In genomic region chr16:23367988-23368387, GRCh38 we compare ENCODE assay signal across 20 cellular contexts.
"Had no signal": no experiment of that assay in that cellular context is flagged by ENCODE, and none has a peak within 500 bp of the region (broad histone marks: within the 10 kb centered on the region; RNA-seq: fewer than 3 reads in every experiment).

No MANE protein-coding gene starts in this region.

- H3K4me1 ChIP-seq: SJCRH30 had no signal

- H3K9me3 ChIP-seq: MG63, SJCRH30 had no signal

- H3K4me3 ChIP-seq: K562, MG63, SJCRH30 had no signal

- H3K36me3 ChIP-seq: MG63, SJCRH30 had no signal

- H3K27me3 ChIP-seq: SJCRH30 had no signal

- DNase-seq: MG63, NCI-H1092 treated with DMSO at 0.1 percent for 48 hours, NCI-H1436, NCI-H187, NCI-H2029, NCI-H2081 treated with DMSO at 0.1 percent for 48 hours, NCI-H2171, NCI-H446, NCI-H510A, NCI-H524 treated with DMSO at 0.1 percent for 48 hours, NCI-H69, NCI-H774, RPMI8226, SHP77 treated with DMSO at 0.1 percent for 48 hours, SJCRH30, T-helper 1 cell, T-helper 17 cell had no signal

- ATAC-seq: K562, Right ventricle myocardium inferior, SK-N-SH treated with all-trans-retinoic acid at 6 μM for 48 hours, T-helper 17 cell had no signal

- H3K27ac ChIP-seq: SJCRH30 had no signal
